Comparison of ENCODE assay signal across 13 cellular contexts in the genomic region with DNA sequence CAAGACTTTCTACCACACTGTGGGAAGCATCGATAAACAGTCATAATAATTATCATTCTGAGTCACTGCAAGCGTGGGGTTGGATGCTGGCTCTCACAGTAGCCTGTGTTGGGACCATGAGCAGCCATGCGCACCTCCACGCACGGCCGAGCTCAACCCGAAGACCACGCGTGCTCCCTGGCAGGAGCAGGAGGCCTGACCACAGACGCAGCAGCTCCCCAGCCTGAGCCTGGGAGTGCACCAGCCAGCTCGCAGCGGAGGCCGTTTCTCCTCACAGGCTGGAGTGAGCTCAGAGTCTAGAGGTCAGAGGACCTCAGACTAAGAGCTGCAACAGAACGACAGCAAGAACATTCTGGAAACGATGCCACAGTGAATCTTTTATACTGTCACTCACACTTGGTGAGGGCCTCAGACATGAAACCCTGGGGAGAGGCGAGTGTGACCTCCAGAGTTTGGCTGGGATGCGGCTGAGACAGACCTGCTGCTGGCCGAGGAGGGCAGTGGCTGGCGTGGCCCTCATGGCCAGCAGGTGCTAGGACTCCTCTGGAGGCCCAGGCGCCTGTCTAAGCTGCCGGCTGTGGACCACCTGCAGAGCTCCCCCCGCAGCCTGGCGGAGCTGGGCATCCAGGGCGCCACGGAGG.
DNase-seq lines count a peak whose midpoint lies in the region; ATAC-seq and FAIRE-seq lines count a peak whose summit lies in the region.
"Had no signal": no experiment of that assay in that cellular context is flagged by ENCODE, and none has a peak within 500 bp of the region (broad histone marks: within the 10 kb centered on the region; RNA-seq: fewer than 3 reads in every experiment).

No MANE protein-coding gene starts in this region.

- no peak overlapping the region for H3K4me3 ChIP-seq in BLaER1 treated with 17β-estradiol and CSF1 and Interleukin-3, amounts not matched to agents 10 nM and 100 nM
- no peak overlapping the region for H3K4me3 ChIP-seq in SK-N-MC
- H3K4me3 ChIP-seq: pancreas had no signal

- H4K20me1 ChIP-seq in BLaER1 treated with 17β-estradiol and CSF1 and Interleukin-3, amounts not matched to agents 10 nM and 100 nM, result peaks cover 4 to 87% (median 72%) of the 10 kb centered on the region in 11 experiments; a peak in 21 of 22 replicates

- H3K27me3 ChIP-seq in BLaER1 treated with 17β-estradiol and CSF1 and Interleukin-3, amounts not matched to agents 10 nM and 100 nM, result peaks cover 0 to 3% (median 0%) of the 10 kb centered on the region in 11 experiments; a peak in 2 of 22 replicates
- H3K27me3 ChIP-seq: pancreas had no signal

- DNase-seq in GM18507 (ENCODE audit: extremely low spot score, insufficient read length, low read depth) (no peak), SK-N-MC (ENCODE audit: low read depth, low spot score) (no peak), left kidney (ENCODE audit: low read depth, low spot score) (peak; percentile 75), NCI-H1417 (lab: John Stamatoyannopoulos, UW) (no peak), NCI-H1436 (lab: John Stamatoyannopoulos, UW) (no peak)
- DNase-seq: activated naive CD4-positive, alpha-beta T cell treated with anti-CD3 and anti-CD28 coated beads, Interleukin-2, amount 50 U/mL, for 16 hours; DMS79; Kasumi-1; NCI-H526 treated with DMSO at 0.1 percent for 48 hours had no signal

- no peak overlapping the region for H3K27ac ChIP-seq in BLaER1 treated with 17β-estradiol and CSF1 and Interleukin-3, amounts not matched to agents 10 nM and 100 nM
- H3K27ac ChIP-seq in SK-N-MC, result peak overlapping the region; percentile 5
- H3K27ac ChIP-seq: pancreas had no signal

- peaks cover 0 to 7% (median 0%) of the 10 kb centered on the region in 11 experiments; a peak in 6 of 22 replicates for H3K9me3 ChIP-seq in BLaER1 treated with 17β-estradiol and CSF1 and Interleukin-3, amounts not matched to agents 10 nM and 100 nM (replicated peaks in 1 of 11)
- no peaks in the 10 kb centered on the region for H3K9me3 ChIP-seq in SK-N-MC (ENCODE audit: low read depth, low read length)
- H3K9me3 ChIP-seq: pancreas had no signal

- peak overlapping the region in 7 of 11 experiments; percentile 15 to 59 (median 44); a peak in 12 of 22 replicates for H3K4me2 ChIP-seq in BLaER1 treated with 17β-estradiol and CSF1 and Interleukin-3, amounts not matched to agents 10 nM and 100 nM

- H3K9ac ChIP-seq in BLaER1 treated with 17β-estradiol and CSF1 and Interleukin-3, amounts not matched to agents 10 nM and 100 nM, result peak overlapping the region in 5 of 11 experiments; percentile 1 to 27 (median 13); a peak in 2 of 22 replicates
- H3K9ac ChIP-seq in SK-N-MC (ENCODE audit: insufficient read length), result no peak overlapping the region

- FAIRE-seq in GM18507 (lab: Jason Lieb, UNC), result peak; percentile 42
- FAIRE-seq: pancreas had no signal

- ATAC-seq in HG03025 (IDR thresholded peaks at IDR 0.05; ENCODE audit: low FRiP score, unreplicated experiment) (no peak), GM21737 (IDR thresholded peaks at IDR 0.05; ENCODE audit: unreplicated experiment) (no peak)

- H3K36me3 ChIP-seq in BLaER1 treated with 17β-estradiol and CSF1 and Interleukin-3, amounts not matched to agents 10 nM and 100 nM, result peaks cover 19 to 58% (median 31%) of the 10 kb centered on the region in 11 experiments; a peak in 21 of 22 replicates
- H3K36me3 ChIP-seq in SK-N-MC (ENCODE audit: insufficient read depth, low read length), result peaks cover 4% of the 10 kb centered on the region

- H3K4me1 ChIP-seq in BLaER1 treated with 17β-estradiol and CSF1 and Interleukin-3, amounts not matched to agents 10 nM and 100 nM, result peaks cover 11 to 54% (median 45%) of the 10 kb centered on the region in 10 experiments
